23 cellular contexts compared by ENCODE assay signal in genomic region chr6:100379386-100379785, GRCh38.
"Had no signal": no experiment of that assay in that cellular context is flagged by ENCODE, and none has a peak within 500 bp of the region (broad histone marks: within the 10 kb centered on the region; RNA-seq: fewer than 3 reads in every experiment).

No MANE protein-coding gene starts in this region.

- H3K27me3 ChIP-seq: esophagus squamous epithelium, testis, vagina had no signal

- H3K36me3 ChIP-seq: esophagus squamous epithelium, left ventricle myocardium inferior, vagina had no signal

- H3K27ac ChIP-seq: coronary artery, esophagus squamous epithelium, left ventricle myocardium inferior, testis, vagina had no signal

- H3K4me3 ChIP-seq: coronary artery, esophagus squamous epithelium, left ventricle myocardium inferior, smooth muscle cell, testis, vagina had no signal

- H3K4me1 ChIP-seq: esophagus squamous epithelium, left ventricle myocardium inferior, testis, vagina had no signal

- H3K9me3 ChIP-seq: esophagus squamous epithelium, left ventricle myocardium inferior, testis, vagina had no signal

- DNase-seq: activated B cell treated with CpG ODN at 0.5 μM for 24 hours; activated CD4-positive, alpha-beta T cell treated with anti-CD3 and anti-CD28 coated beads for 4 hours; activated CD4-positive, alpha-beta T cell treated with anti-CD3 and anti-CD28 coated beads, Interleukin-2, amount 50 U/mL, for 48 hours; activated naive CD4-positive, alpha-beta T cell treated with Interleukin-2 at 50 U/mL for 16 hours; activated naive CD8-positive, alpha-beta T cell treated with anti-CD3 and anti-CD28 coated beads, Interleukin-2, amount 10 ng/mL, durations not matched to agents 7 days and 5 days; activated T-cell treated with anti-CD3 and anti-CD28 coated beads, Interleukin-2, amount 50 U/mL, for 48 hours; amygdala; endodermal cell; esophagus squamous epithelium; foreskin melanocyte; kidney glomerular epithelial cell; left ventricle myocardium inferior; naive thymus-derived CD4-positive, alpha-beta T cell; occipital lobe; posterior cingulate gyrus; stimulated activated CD4-positive, alpha-beta T cell treated with anti-CD3 and anti-CD28 coated beads, Interleukin-15, amount 100 ng/mL, for 24 hours; T-helper 9 cell; testis had no signal

- H3K4me2 ChIP-seq: smooth muscle cell had no signal

- ATAC-seq: naive thymus-derived CD4-positive, alpha-beta T cell; sciatic nerve; stimulated activated memory B cell treated with anti-CD40 and anti-IgM and Interleukin-4, amounts not matched to agents 10 μg/mL and 1 μg/mL and 100 μg/mL, for 72 hours had no signal
